11 cellular contexts compared by ENCODE assay signal in the genomic region with DNA sequence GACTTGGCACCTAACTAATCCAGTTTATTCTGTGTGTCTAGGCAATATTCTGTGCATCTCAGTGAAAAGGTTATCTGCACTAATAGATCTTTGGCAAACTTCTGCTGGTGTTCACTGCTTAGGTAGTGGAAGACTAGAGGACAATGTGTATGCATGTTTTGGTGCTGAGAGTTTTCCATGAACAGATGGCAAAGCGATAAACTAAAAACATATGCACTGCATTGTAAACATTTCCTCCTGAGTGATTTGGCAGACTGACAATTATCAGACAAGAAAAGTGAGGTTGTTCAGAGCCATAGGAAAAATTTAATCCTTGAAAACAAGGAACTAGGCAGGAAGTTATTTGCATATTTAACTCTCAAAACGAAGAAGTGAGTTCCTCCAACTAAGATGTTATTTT.
DNase-seq lines count a peak whose midpoint lies in the region; FAIRE-seq and TF ChIP-seq lines count a peak whose summit lies in the region.
"Had no signal": no experiment of that assay in that cellular context is flagged by ENCODE, and none has a peak within 500 bp of the region (broad histone marks: within the 10 kb centered on the region; RNA-seq: fewer than 3 reads in every experiment).

No MANE protein-coding gene starts in this region.

- no peak overlapping the region for H3K4me3 ChIP-seq in endothelial cell of umbilical vein (replicated peaks in 1 of 3; ENCODE audit: insufficient read depth in 1 of 3, low read depth in 1 of 3, low read length in 3 of 3)

- H3K79me2 ChIP-seq in endothelial cell of umbilical vein (ENCODE audit: control insufficient read depth, insufficient read depth, low read length) = no peaks in the 10 kb centered on the region

- H4K20me1 ChIP-seq in endothelial cell of umbilical vein (replicated peaks; ENCODE audit: control insufficient read depth, extremely low read depth, insufficient read depth, low read length) = no peaks in the 10 kb centered on the region

- no peaks in the 10 kb centered on the region for H3K9me3 ChIP-seq in endothelial cell of umbilical vein (replicated peaks; ENCODE audit: control insufficient read depth, insufficient read depth, low read length)

- H3K27me3 ChIP-seq in endothelial cell of umbilical vein (ENCODE audit: control insufficient read depth in 2 of 2, insufficient read depth in 2 of 2, low read length in 2 of 2) = no peaks in the 10 kb centered on the region

- no peak overlapping the region for H2AFZ ChIP-seq in endothelial cell of umbilical vein (ENCODE audit: low read depth, low read length)

- H3K4me2 ChIP-seq in endothelial cell of umbilical vein (ENCODE audit: insufficient read depth, low read length) = peak overlapping the region; percentile 39

- dilution Hi-C loops in endothelial cell of umbilical vein (cut with MboI; ENCODE audit: extremely low pct_ligation_motif_present, low sequenced_read_pairs) = no loop called here

- no TSS peak for BruUV-seq in endothelial cell of umbilical vein (replicated peaks; lab: Mats Ljungman, UMichigan)

- no peaks in the 10 kb centered on the region for H3K36me3 ChIP-seq in endothelial cell of umbilical vein (ENCODE audit: control insufficient read depth in 2 of 2, extremely low read depth in 1 of 2, insufficient read depth in 2 of 2, low read length in 2 of 2)

- CTCF ChIA-PET in endothelial cell of umbilical vein (lab: Charles Lee) = interaction anchor here (1.2 to 1.7 kb wide), 2 partner anchors 102 to 166 kb away, joined by 4 to 12 read pairs; no protein-coding TSS in a partner anchor

- intact Hi-C loops in endothelial cell of umbilical vein (cut with micrococcal nuclease) = loop anchor here (1.0 to 5.0 kb wide), 5 partner anchors 31 to 416 kb away; no protein-coding TSS in a partner anchor

- no peak for TF ChIP-seq CTCF in endothelial cell of umbilical vein (IDR thresholded peaks at IDR 0.05; ENCODE audit: extremely low read depth in 1 of 2, insufficient read depth in 1 of 2, low read depth in 1 of 2, low read length in 2 of 2)

- peak overlapping the region; percentile 46 for H3K9ac ChIP-seq in endothelial cell of umbilical vein (replicated peaks; ENCODE audit: extremely low read depth, insufficient read depth, low read length)

- POLR2A ChIA-PET in endothelial cell of umbilical vein (lab: Charles Lee) = no interaction called here

- H3K27ac ChIP-seq in endothelial cell of umbilical vein (ENCODE audit: insufficient read depth, low read depth, low read length) = peak overlapping the region; percentile 64

- peak; percentile 43 for TF ChIP-seq POLR2A in endothelial cell of umbilical vein (IDR thresholded peaks at IDR 0.05; ENCODE audit: low read depth, low read length)

- FAIRE-seq in endothelial cell of umbilical vein (lab: Jason Lieb, UNC) = peak; percentile 95

- DNase-seq in NCI-H2081 (lab: John Stamatoyannopoulos, UW) (peak; percentile 40 to 83), NCI-H2081 treated with DMSO at 0.1 percent for 48 hours (lab: John Stamatoyannopoulos, UW) (no peak), NCI-H748 treated with DMSO at 0.1 percent for 48 hours (lab: John Stamatoyannopoulos, UW) (peak; percentile 43), endothelial cell of umbilical vein (ENCODE audit: low read depth, low spot score) (peak; percentile 99), pulmonary artery endothelial cell (ENCODE audit: low read depth, low spot score) (peak; percentile 95), AML-193 (lab: John Stamatoyannopoulos, UW) (no peak), anterior cingulate cortex (lab: John Stamatoyannopoulos, UW) (no peak), midbrain (lab: John Stamatoyannopoulos, UW) (no peak)
- DNase-seq: GF-D8; stimulated activated naive CD4-positive, alpha-beta T cell; SW 1271 had no signal

- peaks cover 31% of the 10 kb centered on the region for H3K4me1 ChIP-seq in endothelial cell of umbilical vein (ENCODE audit: control insufficient read depth, extremely low read depth, insufficient read depth, low read length)

- no peaks in the 10 kb centered on the region for H3K9me1 ChIP-seq in endothelial cell of umbilical vein (replicated peaks; ENCODE audit: control insufficient read depth, extremely low read depth, insufficient read depth, low read length)

TF ChIP-seq in endothelial cell of umbilical vein, 7 proteins besides CTCF, POLR2A, EP300 and RAD21:
- TF ChIP-seq, protein P1, sequence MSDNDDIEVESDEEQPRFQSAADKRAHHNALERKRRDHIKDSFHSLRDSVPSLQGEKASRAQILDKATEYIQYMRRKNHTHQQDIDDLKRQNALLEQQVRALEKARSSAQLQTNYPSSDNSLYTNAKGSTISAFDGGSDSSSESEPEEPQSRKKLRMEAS (IDR thresholded peaks at IDR 0.05; ENCODE audit: insufficient read depth, insufficient read length) = no peak
- TF ChIP-seq POLR2AphosphoS5 (IDR thresholded peaks at IDR 0.05; ENCODE audit: insufficient read depth, low read depth, low read length) = peak; percentile 60
- no peak for TF ChIP-seq FOS (IDR thresholded peaks at IDR 0.05; ENCODE audit: borderline replicate concordance, insufficient read depth, low read length)
- TF ChIP-seq EZH2 (IDR thresholded peaks at IDR 0.05; ENCODE audit: borderline replicate concordance, low read depth, low read length, severe bottlenecking) = no peak
- no peak for TF ChIP-seq MYC (IDR thresholded peaks at IDR 0.05; ENCODE audit: low read depth, low read length)
- TF ChIP-seq JUN (IDR thresholded peaks at IDR 0.05; ENCODE audit: borderline replicate concordance, insufficient read depth, insufficient read length, low read depth) = peak; percentile 80
- peak; percentile 93 for TF ChIP-seq GATA2 (IDR thresholded peaks at IDR 0.05; ENCODE audit: insufficient read depth, insufficient read length, low read depth, low read length)

Comparison
In these comparisons a context has a peak if more than half of its experiments do, and no peak if none do; other contexts are left out.
1. DNase-seq: peak in NCI-H2081 (2 of 2), NCI-H748 treated with DMSO at 0.1 percent for 48 hours (single experiment), endothelial cell of umbilical vein (single experiment) and pulmonary artery endothelial cell (single experiment); none in NCI-H2081 treated with DMSO at 0.1 percent for 48 hours (single experiment), AML-193 (0 of 2), anterior cingulate cortex (0 of 58) and midbrain (single experiment).